16 cellular contexts compared by ENCODE assay signal in genomic region chr18:49020621-49021021, GRCh38.
DNase-seq lines count a peak whose midpoint lies in the region; ATAC-seq and TF ChIP-seq lines count a peak whose summit lies in the region.
"Had no signal": no experiment of that assay in that cellular context is flagged by ENCODE, and none has a peak within 500 bp of the region (broad histone marks: within the 10 kb centered on the region; RNA-seq: fewer than 3 reads in every experiment).

No MANE protein-coding gene starts in this region.

- no peak for TF ChIP-seq CTCF in CD14-positive monocyte (IDR thresholded peaks at IDR 0.05)
- TF ChIP-seq CTCF in coronary artery (IDR thresholded peaks at IDR 0.05) = no peak
- no peak for TF ChIP-seq CTCF in parathyroid adenoma (IDR thresholded peaks at IDR 0.05)
- TF ChIP-seq CTCF in gastrocnemius medialis (IDR thresholded peaks at IDR 0.05 in 4 of 5, conservative IDR thresholded peaks at IDR 0.05 in 1 of 5) = no peak

- H3K4me3 ChIP-seq in HUES6 (ENCODE audit: low read depth, low read length) = no peak overlapping the region
- no peak overlapping the region for H3K4me3 ChIP-seq in coronary artery
- H3K4me3 ChIP-seq in parathyroid adenoma (ENCODE audit: low read depth, low read length) = peak overlapping the region; percentile 6
- H3K4me3 ChIP-seq in gastrocnemius medialis = no peak overlapping the region
- H3K4me3 ChIP-seq: psoas muscle had no signal

- H3K79me2 ChIP-seq in parathyroid adenoma = no peaks in the 10 kb centered on the region

- peak overlapping the region; percentile 37 for H3K4me2 ChIP-seq in parathyroid adenoma (ENCODE audit: low read length)
- H3K4me2 ChIP-seq: SK-N-SH had no signal

- H3K4me1 Mint-ChIP-seq in CD14-positive monocyte = peaks cover 17% of the 10 kb centered on the region

- H3K9ac ChIP-seq in HUES6 (ENCODE audit: low read length) (peak overlapping the region; percentile 70), parathyroid adenoma (no peak overlapping the region)
- H3K9ac ChIP-seq: SK-N-SH had no signal

- H3K27ac Mint-ChIP-seq in CD14-positive monocyte = no peak overlapping the region
- H3K27ac Mint-ChIP-seq: CD4-positive, alpha-beta memory T cell had no signal

- no peak for ATAC-seq in HG03025 (IDR thresholded peaks at IDR 0.05; ENCODE audit: low FRiP score, unreplicated experiment)
- no peak for ATAC-seq in gastrocnemius medialis
- ATAC-seq: activated CD4-positive, CD25-positive, alpha-beta regulatory T cell treated with anti-CD3 and anti-CD28 coated beads, Interleukin-2, amount 50 U/mL, for 24 hours; psoas muscle had no signal

- H3K9me3 ChIP-seq in HUES6 (ENCODE audit: control insufficient read depth, insufficient read depth, low read depth, low read length) (no peaks in the 10 kb centered on the region; the same call in 1 of the 2 replicates), parathyroid adenoma (ENCODE audit: control insufficient read depth, low read length) (no peaks in the 10 kb centered on the region), gastrocnemius medialis (no peaks in the 10 kb centered on the region)
- H3K9me3 ChIP-seq: psoas muscle, SK-N-SH had no signal

- H3K27me3 ChIP-seq in HUES6 (ENCODE audit: control insufficient read depth, insufficient read depth, low read length) = no peaks in the 10 kb centered on the region
- H3K27me3 ChIP-seq in parathyroid adenoma (ENCODE audit: control insufficient read depth, insufficient read depth, low read length) = no peaks in the 10 kb centered on the region
- H3K27me3 ChIP-seq in gastrocnemius medialis = no peaks in the 10 kb centered on the region

- H3K36me3 ChIP-seq in HUES6 (ENCODE audit: control insufficient read depth, insufficient read depth, low read length) (no peaks in the 10 kb centered on the region; the same call in 1 of the 2 replicates), parathyroid adenoma (ENCODE audit: control insufficient read depth, insufficient read depth, low read length) (no peaks in the 10 kb centered on the region), gastrocnemius medialis (no peaks in the 10 kb centered on the region)

- in situ Hi-C loops in gastrocnemius medialis (cut with MboI; ENCODE audit: low sequenced_read_pairs in 4 of 4) = no loop called here

- peaks cover 4 to 7% (median 4%) of the 10 kb centered on the region in 3 donors for H3K27me3 Mint-ChIP-seq in CD14-positive monocyte (ENCODE audit: low read depth in 3 of 3)
- H3K27me3 Mint-ChIP-seq: brain; CD4-positive, alpha-beta memory T cell had no signal

- no peak overlapping the region for H2AFZ ChIP-seq in parathyroid adenoma

- H3K4me3 Mint-ChIP-seq in CD14-positive monocyte = no peak overlapping the region
- H3K4me3 Mint-ChIP-seq: brain; CD4-positive, alpha-beta memory T cell had no signal

- H3K9me3 Mint-ChIP-seq in CD14-positive monocyte = no peaks in the 10 kb centered on the region
- H3K9me3 Mint-ChIP-seq: CD4-positive, alpha-beta memory T cell had no signal

- peak; percentile 22 for DNase-seq in CD14-positive monocyte (ENCODE audit: low spot score)
- peak; percentile 53 for DNase-seq in coronary artery (ENCODE audit: low spot score)
- DNase-seq in NCI-H187 treated with DMSO at 0.1 percent for 48 hours (lab: John Stamatoyannopoulos, UW) = no peak
- no peak for DNase-seq in gastrocnemius medialis
- no peak for DNase-seq in NCI-H1694 (lab: John Stamatoyannopoulos, UW)
- DNase-seq: CD4-positive, alpha-beta memory T cell; NCI-H1930; NCI-H748 treated with DMSO at 0.1 percent for 48 hours; stimulated activated naive CD4-positive, alpha-beta T cell treated with Interleukin-2 at 50 U/mL for 16 hours had no signal

- intact Hi-C loops in CD14-positive monocyte (cut with micrococcal nuclease) = loop anchor here in 1 of 2 donors (10.0 kb wide), 1 partner anchor 154 kb away; no protein-coding TSS in a partner anchor
- intact Hi-C loops in gastrocnemius medialis (cut with DNase I; ENCODE audit: low total_unique reads) = no loop called here

- no peak for TF ChIP-seq POLR2A in gastrocnemius medialis (IDR thresholded peaks at IDR 0.05)

- H3K36me3 Mint-ChIP-seq in CD14-positive monocyte = no peaks in the 10 kb centered on the region
- H3K36me3 Mint-ChIP-seq: brain; CD4-positive, alpha-beta memory T cell had no signal

- peak overlapping the region; percentile 31; the same call in 1 of the 2 replicates for H3K27ac ChIP-seq in HUES6 (ENCODE audit: low read depth, low read length)
- no peak overlapping the region for H3K27ac ChIP-seq in coronary artery
- H3K27ac ChIP-seq in parathyroid adenoma = no peak overlapping the region
- no peak overlapping the region for H3K27ac ChIP-seq in gastrocnemius medialis
- H3K27ac ChIP-seq: psoas muscle had no signal

- peaks cover 42% of the 10 kb centered on the region for H3K4me1 ChIP-seq in HUES6 (ENCODE audit: control insufficient read depth, insufficient read depth, low read length)
- H3K4me1 ChIP-seq in parathyroid adenoma = peaks cover 4% of the 10 kb centered on the region
- H3K4me1 ChIP-seq in gastrocnemius medialis = no peaks in the 10 kb centered on the region
- H3K4me1 ChIP-seq: psoas muscle had no signal

Comparison
In these comparisons a context has a peak if more than half of its experiments do, and no peak if none do; other contexts are left out.
1. DNase-seq: peak in CD14-positive monocyte (single experiment) and coronary artery (single experiment); none in NCI-H187 treated with DMSO at 0.1 percent for 48 hours (single experiment), gastrocnemius medialis (0 of 2) and NCI-H1694 (single experiment).